ENCODE assay signal across 14 cellular contexts in the genomic region with DNA sequence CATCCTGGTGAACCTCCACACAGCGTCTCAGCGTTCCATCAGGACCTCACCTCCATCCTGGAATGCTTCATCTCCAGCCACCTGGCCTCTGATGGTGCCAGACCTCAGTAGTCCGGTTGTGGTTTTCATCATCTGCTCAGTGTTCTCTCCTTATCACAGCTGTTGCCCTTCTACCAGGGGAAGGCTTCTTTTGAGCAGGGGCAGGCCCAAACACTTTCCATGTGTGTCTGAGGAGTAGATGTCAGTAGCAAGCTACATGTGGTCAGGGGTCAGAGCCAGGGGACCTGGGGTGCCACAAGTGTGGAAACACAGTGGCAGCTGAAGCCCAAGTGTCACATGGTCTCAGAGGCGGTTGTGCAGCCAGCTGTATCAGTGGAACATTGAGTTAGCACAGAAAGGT. TPM values are rescaled to one million over a fixed set of nuclear protein-coding genes. Genes with fewer than 3 reads are reported as not detected.
A peak's percentile ranks its signal among the peaks of the same experiment; 100 is the strongest.
DNase-seq lines count a peak whose midpoint lies in the region; ATAC-seq and TF ChIP-seq lines count a peak whose summit lies in the region.
"Had no signal": no experiment of that assay in that cellular context is flagged by ENCODE, and none has a peak within 500 bp of the region (broad histone marks: within the 10 kb centered on the region; RNA-seq: fewer than 3 reads in every experiment).

No MANE protein-coding gene starts in this region.

- no peaks in the 10 kb centered on the region for H3K9me3 Mint-ChIP-seq in endodermal cell
- H3K9me3 Mint-ChIP-seq: CD4-positive, alpha-beta memory T cell; IgD-negative memory B cell had no signal

- peaks cover 6% of the 10 kb centered on the region for H3K4me1 ChIP-seq in OCI-LY1 (ENCODE audit: insufficient read depth, low read length, severe bottlenecking)
- H3K4me1 ChIP-seq in endodermal cell (ENCODE audit: control insufficient read depth, insufficient read depth, low read length), result peaks cover 2% of the 10 kb centered on the region
- no peaks in the 10 kb centered on the region for H3K4me1 ChIP-seq in right cardiac atrium (ENCODE audit: control insufficient read depth, insufficient read depth, low read length)
- H3K4me1 ChIP-seq in sigmoid colon, result no peaks in the 10 kb centered on the region
- H3K4me1 ChIP-seq: BE2C had no signal

- H3K27me3 ChIP-seq in OCI-LY1 (ENCODE audit: insufficient read depth, low read length) (no peaks in the 10 kb centered on the region), endodermal cell (ENCODE audit: control insufficient read depth, insufficient read depth, low read length, poor library complexity, severe bottlenecking) (no peaks in the 10 kb centered on the region), right cardiac atrium (ENCODE audit: control insufficient read depth, insufficient read depth) (no peaks in the 10 kb centered on the region), sigmoid colon (no peaks in the 10 kb centered on the region)
- H3K27me3 ChIP-seq: BE2C had no signal

- H3K4me2 ChIP-seq in OCI-LY1 (ENCODE audit: low read length), result no peak overlapping the region

- no peaks in the 10 kb centered on the region for H3K9me2 ChIP-seq in OCI-LY1 (ENCODE audit: low read depth, low read length)

- no peak overlapping the region for H3K4me3 ChIP-seq in OCI-LY1 (ENCODE audit: low read depth, low read length, poor library complexity, severe bottlenecking)
- no peak overlapping the region for H3K4me3 ChIP-seq in endodermal cell (ENCODE audit: low read length)
- H3K4me3 ChIP-seq in skeletal muscle cell (ENCODE audit: low read depth, low read length), result no peak overlapping the region
- no peak overlapping the region for H3K4me3 ChIP-seq in right cardiac atrium (ENCODE audit: low read length)
- H3K4me3 ChIP-seq in sigmoid colon, result no peak overlapping the region
- H3K4me3 ChIP-seq: GM23248 had no signal

- H3K36me3 ChIP-seq in OCI-LY1 (ENCODE audit: insufficient read depth, low read length) (no peaks in the 10 kb centered on the region; the same call in 1 of the 2 replicates), endodermal cell (ENCODE audit: control insufficient read depth, insufficient read depth, low read length) (no peaks in the 10 kb centered on the region), sigmoid colon (no peaks in the 10 kb centered on the region)
- H3K36me3 ChIP-seq: BE2C had no signal

- WGBS in endodermal cell (ENCODE audit: insufficient coverage in 1 of 2, insufficient read length in 1 of 2), 2 experiments, result 98 to 100% methylated on average over 3 to 4 of the region's 4 CpGs
- WGBS in right cardiac atrium, result 38% methylated on average over 4 of the region's 4 CpGs
- WGBS in sigmoid colon, 2 donors, result 44 to 46% methylated on average over 4 of the region's 4 CpGs

- H3K9ac ChIP-seq in OCI-LY1 (ENCODE audit: low read length) (no peak overlapping the region), endodermal cell (ENCODE audit: extremely low read depth, low read length, poor library complexity, severe bottlenecking) (no peak overlapping the region)
- H3K9ac ChIP-seq: GM23248 had no signal

- DNase-seq in NCI-H2171 treated with DMSO at 0.1 percent for 48 hours (lab: John Stamatoyannopoulos, UW) (peak; percentile 46), NCI-H2171 (lab: John Stamatoyannopoulos, UW) (no peak), endodermal cell (peak; percentile 38), skeletal muscle cell (ENCODE audit: low read depth) (peak; percentile 7), right cardiac atrium (no peak), sigmoid colon (no peak), GF-D8 (lab: John Stamatoyannopoulos, UW) (no peak)
- DNase-seq: BE2C; CD4-positive, alpha-beta memory T cell; GM23248; H7 had no signal

- intact Hi-C loops in right cardiac atrium (cut with DNase I), result loop anchor here (5.0 to 10.0 kb wide), 3 partner anchors 86 to 303 kb away; no protein-coding TSS in a partner anchor
- intact Hi-C loops in sigmoid colon (cut with DNase I), result loop anchor here (10.0 kb wide), 1 partner anchor 306 kb away; the partner anchor contains the start of gene DNM1L

- H3F3A ChIP-seq in OCI-LY1 (ENCODE audit: insufficient read depth, low read length), result no peaks in the 10 kb centered on the region

- no peaks in the 10 kb centered on the region for H4K20me1 ChIP-seq in OCI-LY1 (ENCODE audit: insufficient read depth, low read length)

- H3K4me3 Mint-ChIP-seq in endodermal cell, result no peak overlapping the region
- H3K4me3 Mint-ChIP-seq: CD4-positive, alpha-beta memory T cell; IgD-negative memory B cell had no signal

- no peak for TF ChIP-seq EP300 in sigmoid colon (IDR thresholded peaks at IDR 0.05)

- no peaks in the 10 kb centered on the region for H3K9me3 ChIP-seq in OCI-LY1 (ENCODE audit: low read length)
- no peaks in the 10 kb centered on the region for H3K9me3 ChIP-seq in endodermal cell (ENCODE audit: control insufficient read depth, low read length)
- no peaks in the 10 kb centered on the region for H3K9me3 ChIP-seq in right cardiac atrium (ENCODE audit: control insufficient read depth, low read length)
- no peaks in the 10 kb centered on the region for H3K9me3 ChIP-seq in sigmoid colon
- H3K9me3 ChIP-seq: BE2C had no signal

- peak overlapping the region; percentile 35 for H3K27ac ChIP-seq in OCI-LY1 (ENCODE audit: low read depth, low read length, poor library complexity, severe bottlenecking)
- no peak overlapping the region for H3K27ac ChIP-seq in endodermal cell (ENCODE audit: low read depth, low read length)
- H3K27ac ChIP-seq in right cardiac atrium (ENCODE audit: low read length), result no peak overlapping the region
- H3K27ac ChIP-seq in sigmoid colon, result no peak overlapping the region
- H3K27ac ChIP-seq: C4-2B, GM23248 had no signal

- TF ChIP-seq CTCF in OCI-LY1 (IDR thresholded peaks at IDR 0.05; ENCODE audit: low read length), result no peak
- TF ChIP-seq CTCF in endodermal cell (conservative IDR thresholded peaks at IDR 0.05), result no peak
- no peak for TF ChIP-seq CTCF in sigmoid colon (IDR thresholded peaks at IDR 0.05)

- no peaks in the 10 kb centered on the region for H3K79me2 ChIP-seq in OCI-LY1 (ENCODE audit: insufficient read depth, low read length)

- no peak for ATAC-seq in right cardiac atrium

- H3K27ac Mint-ChIP-seq in endodermal cell, result peak overlapping the region; percentile 53
- H3K27ac Mint-ChIP-seq: CD4-positive, alpha-beta memory T cell; IgD-negative memory B cell had no signal

- H3K4me1 Mint-ChIP-seq in endodermal cell, result peaks cover 11% of the 10 kb centered on the region
- H3K4me1 Mint-ChIP-seq: CD4-positive, alpha-beta memory T cell had no signal

- no peaks in the 10 kb centered on the region for H3K27me3 Mint-ChIP-seq in endodermal cell (ENCODE audit: insufficient read depth)
- H3K27me3 Mint-ChIP-seq: CD4-positive, alpha-beta memory T cell; IgD-negative memory B cell had no signal

- no peak overlapping the region for H2AFZ ChIP-seq in OCI-LY1 (ENCODE audit: low read length)
- H2AFZ ChIP-seq: GM23248 had no signal

- no peak for TF ChIP-seq POLR2A in sigmoid colon (IDR thresholded peaks at IDR 0.05)

- peaks cover 8% of the 10 kb centered on the region for H3K36me3 Mint-ChIP-seq in endodermal cell (ENCODE audit: low read depth)
- H3K36me3 Mint-ChIP-seq: CD4-positive, alpha-beta memory T cell; IgD-negative memory B cell had no signal

RNA-seq across cellular contexts. Expression of gene FGD4, which starts 30.2 kb away (rescaled TPM):
- total RNA-seq in endodermal cell, result 10 to 100 TPM; 27.6 to 57.7 TPM
- 10.7 TPM for polyA plus RNA-seq in endodermal cell (2013, experiment 1 of 2)
- polyA plus RNA-seq in endodermal cell (2013, experiment 2 of 2), result 11.1 TPM
- 10 to 100 TPM; 10.6 to 12.5 (median 11.4) TPM for total RNA-seq in right cardiac atrium
- polyA plus RNA-seq in right cardiac atrium, result 3.5 TPM
- 10 to 100 TPM; 11.3 to 19.1 (median 17.0) TPM for total RNA-seq in sigmoid colon
- 10 to 100 TPM in 1 of 3 donors, 1 to 10 TPM in 2; 7.8 to 10.6 (median 9.3) TPM for polyA plus RNA-seq in sigmoid colon

Comparison
In these comparisons a context has a peak if more than half of its experiments do, and no peak if none do; other contexts are left out.
1. DNase-seq: peak in NCI-H2171 treated with DMSO at 0.1 percent for 48 hours (single experiment), endodermal cell (single experiment) and skeletal muscle cell (single experiment); none in NCI-H2171 (single experiment), right cardiac atrium (0 of 3), sigmoid colon (single experiment) and GF-D8 (single experiment).